Comparison of ENCODE assay signal across 17 cellular contexts in genomic region chr3:56858331-56858730, GRCh38. TPM values are rescaled to one million over a fixed set of nuclear protein-coding genes. Genes with fewer than 3 reads are reported as not detected.
DNase-seq lines count a peak whose midpoint lies in the region; ATAC-seq, FAIRE-seq and TF ChIP-seq lines count a peak whose summit lies in the region.
"Had no signal": no experiment of that assay in that cellular context is flagged by ENCODE, and none has a peak within 500 bp of the region (broad histone marks: within the 10 kb centered on the region; RNA-seq: fewer than 3 reads in every experiment).

No MANE protein-coding gene starts in this region.

- H3K4me3 Mint-ChIP-seq in CD8-positive, alpha-beta T cell = no peak overlapping the region
- H3K4me3 Mint-ChIP-seq: type B pancreatic cell had no signal

- CTCF ChIA-PET in CD8-positive, alpha-beta T cell (lab: Charles Lee) = interaction anchor here (1.4 kb wide), 1 partner anchor 57 kb away, joined by 3 read pairs; the partner anchor contains the start of gene ARHGEF3
- CTCF ChIA-PET in RWPE1 (lab: Yijun Ruan, JAX) = no interaction called here

- ATAC-seq in CD8-positive, alpha-beta T cell = no peak
- ATAC-seq: gastrocnemius medialis, left ventricle myocardium superior had no signal

- peak overlapping the region; percentile 72 for H3K27ac Mint-ChIP-seq in CD8-positive, alpha-beta T cell
- H3K27ac Mint-ChIP-seq: type B pancreatic cell had no signal

- H3K9me2 ChIP-seq in Loucy (replicated peaks; ENCODE audit: low read depth, low read length) = no peaks in the 10 kb centered on the region

- peak in 1 of 7 experiments; percentile 13 for DNase-seq in CD8-positive, alpha-beta T cell
- DNase-seq in left kidney (ENCODE audit: low read depth, low spot score) (peak; percentile 55), H54 (ENCODE audit: insufficient read length, low spot score) (no peak), GF-D8 (lab: John Stamatoyannopoulos, UW) (no peak), 8988T (no peak), RWPE1 (ENCODE audit: low spot score) (no peak)
- DNase-seq: activated CD4-positive, alpha-beta T cell treated with anti-CD3 and anti-CD28 coated beads for 48 hours; gastrocnemius medialis; left ventricle myocardium superior; NCI-H1436 treated with DMSO at 0.1 percent for 48 hours; NCI-H345; SHP77 had no signal

- no peaks in the 10 kb centered on the region for H4K20me1 ChIP-seq in Loucy (ENCODE audit: insufficient read depth, low read length, poor library complexity, severe bottlenecking)
- H4K20me1 ChIP-seq: BLaER1 had no signal

- FAIRE-seq in H54 (lab: Jason Lieb, UNC) = no peak

- H3K27me3 ChIP-seq in CD8-positive, alpha-beta T cell (ENCODE audit: insufficient read depth, low read length) = no peaks in the 10 kb centered on the region
- H3K27me3 ChIP-seq in Loucy (ENCODE audit: insufficient read depth, low read length, poor library complexity, severe bottlenecking) = no peaks in the 10 kb centered on the region
- H3K27me3 ChIP-seq: BLaER1, gastrocnemius medialis had no signal

- POLR2A ChIA-PET in CD8-positive, alpha-beta T cell (lab: Charles Lee) = interaction anchor here (0.6 kb wide), 1 partner anchor 100 kb away, joined by 3 read pairs; no protein-coding TSS in a partner anchor
- POLR2A ChIA-PET in RWPE1 (lab: Yijun Ruan, JAX; ENCODE audit: low non-redundant PET) = no interaction called here

- H3K9me3 ChIP-seq in CD8-positive, alpha-beta T cell (ENCODE audit: low read length) = no peaks in the 10 kb centered on the region
- H3K9me3 ChIP-seq in Loucy (ENCODE audit: insufficient read depth, low read depth, low read length) = no peaks in the 10 kb centered on the region
- H3K9me3 ChIP-seq: BLaER1, gastrocnemius medialis had no signal

- H3K4me1 ChIP-seq in CD8-positive, alpha-beta T cell (ENCODE audit: insufficient read depth, low read length) = peaks cover 24% of the 10 kb centered on the region
- H3K4me1 ChIP-seq in Loucy (ENCODE audit: insufficient read depth, low read length, poor library complexity, severe bottlenecking) = peaks cover 62% of the 10 kb centered on the region
- H3K4me1 ChIP-seq: BLaER1, gastrocnemius medialis had no signal

- TF ChIP-seq CTCF in CD8-positive, alpha-beta T cell (IDR thresholded peaks at IDR 0.05) = no peak
- no peak for TF ChIP-seq CTCF in Loucy (conservative IDR thresholded peaks at IDR 0.05; ENCODE audit: low read length)
- TF ChIP-seq CTCF in VCaP (conservative IDR thresholded peaks at IDR 0.05) = no peak
- TF ChIP-seq CTCF in RWPE1 (conservative IDR thresholded peaks at IDR 0.05; ENCODE audit: low read depth) = no peak

- H3K9me3 Mint-ChIP-seq in CD8-positive, alpha-beta T cell = no peaks in the 10 kb centered on the region

- peaks cover 39% of the 10 kb centered on the region for H3K79me2 ChIP-seq in Loucy (ENCODE audit: insufficient read depth, low read length)

- no peak for TF ChIP-seq POLR2A in H54 (IDR thresholded peaks at IDR 0.05; ENCODE audit: low read depth, low read length)

- no peak overlapping the region for H3K27ac ChIP-seq in CD8-positive, alpha-beta T cell (ENCODE audit: low read depth, low read length)
- H3K27ac ChIP-seq in VCaP (peak overlapping the region; percentile 63), RWPE1 (no peak overlapping the region)
- H3K27ac ChIP-seq: BLaER1, gastrocnemius medialis had no signal

- H3K9ac ChIP-seq in Loucy (ENCODE audit: low read depth, low read length, poor library complexity, severe bottlenecking) = no peak overlapping the region
- H3K9ac ChIP-seq: BLaER1 had no signal

- no peaks in the 10 kb centered on the region for H3K36me3 ChIP-seq in CD8-positive, alpha-beta T cell (ENCODE audit: insufficient read depth, low read length)
- no peaks in the 10 kb centered on the region for H3K36me3 ChIP-seq in Loucy (ENCODE audit: insufficient read depth, low read length)
- H3K36me3 ChIP-seq: BLaER1, gastrocnemius medialis had no signal

- intact Hi-C loops in CD8-positive, alpha-beta T cell (cut with DNase I, micrococcal nuclease) = no loop called here

- H3F3A ChIP-seq in Loucy (ENCODE audit: low read depth) = no peaks in the 10 kb centered on the region

- H3K4me2 ChIP-seq in Loucy (ENCODE audit: low read depth, low read length, poor library complexity, severe bottlenecking) = peak overlapping the region; percentile 30
- H3K4me2 ChIP-seq: BLaER1, smooth muscle cell had no signal

- H3K27me3 Mint-ChIP-seq in CD8-positive, alpha-beta T cell (ENCODE audit: low read depth) = no peaks in the 10 kb centered on the region
- H3K27me3 Mint-ChIP-seq: type B pancreatic cell had no signal

- peaks cover 60% of the 10 kb centered on the region for H3K4me1 Mint-ChIP-seq in CD8-positive, alpha-beta T cell (ENCODE audit: low read depth)

- H2AFZ ChIP-seq in Loucy (ENCODE audit: low read length) = no peak overlapping the region

- peaks cover 3% of the 10 kb centered on the region for H3K36me3 Mint-ChIP-seq in CD8-positive, alpha-beta T cell
- H3K36me3 Mint-ChIP-seq: type B pancreatic cell had no signal

- no peak overlapping the region for H3K4me3 ChIP-seq in CD8-positive, alpha-beta T cell (ENCODE audit: low read depth, low read length)
- H3K4me3 ChIP-seq in Loucy (ENCODE audit: low read length, poor library complexity, severe bottlenecking) = no peak overlapping the region
- H3K4me3 ChIP-seq: BLaER1, gastrocnemius medialis, smooth muscle cell had no signal

RNA-seq across cellular contexts. Expression of gene ARHGEF3, which starts 56.6 kb away (rescaled TPM):
- 10 to 100 TPM; 38.8 to 39.9 TPM for total RNA-seq in CD8-positive, alpha-beta T cell
